ENCODE assay signal across 8 cellular contexts in genomic region chr11:118870396-118871343, GRCh38. TPM values are rescaled to one million over a fixed set of nuclear protein-coding genes. Genes with fewer than 3 reads are reported as not detected.
A peak's percentile ranks its signal among the peaks of the same experiment; 100 is the strongest.
DNase-seq lines count a peak whose midpoint lies in the region.

No MANE protein-coding gene starts in this region.

- peak overlapping the region; percentile 55 for H3K4me2 ChIP-seq in skeletal muscle satellite cell (ENCODE audit: low read length)

- H3K9ac ChIP-seq in HUES6 (ENCODE audit: low read length) = peak overlapping the region; percentile 22
- H3K9ac ChIP-seq in iPS-18a (ENCODE audit: low read length) = no peak overlapping the region
- H3K9ac ChIP-seq in skeletal muscle satellite cell (ENCODE audit: low read depth, low read length) = no peak overlapping the region

- no peaks in the 10 kb centered on the region for H3K27me3 ChIP-seq in HUES6 (ENCODE audit: control insufficient read depth, insufficient read depth, low read length)
- H3K27me3 ChIP-seq in iPS-18a (ENCODE audit: control insufficient read depth, insufficient read depth, low read length) = no peaks in the 10 kb centered on the region
- H3K27me3 ChIP-seq in skeletal muscle satellite cell (ENCODE audit: control insufficient read depth, insufficient read depth, low read length) = peaks cover 5% of the 10 kb centered on the region

- H3K36me3 ChIP-seq in HUES6 (ENCODE audit: control insufficient read depth, insufficient read depth, low read length) (no peaks in the 10 kb centered on the region), iPS-18a (ENCODE audit: control insufficient read depth, low read depth, low read length) (no peaks in the 10 kb centered on the region), skeletal muscle satellite cell (ENCODE audit: insufficient read depth, low read length) (no peaks in the 10 kb centered on the region)

- H3K4me1 ChIP-seq in HUES6 (ENCODE audit: control insufficient read depth, insufficient read depth, low read length) (peaks cover 16% of the 10 kb centered on the region), iPS-18a (ENCODE audit: control insufficient read depth, low read depth, low read length) (peaks cover 13% of the 10 kb centered on the region), skeletal muscle satellite cell (ENCODE audit: control insufficient read depth, insufficient read depth, low read length) (peaks cover 12% of the 10 kb centered on the region)

- no peaks in the 10 kb centered on the region for H3K9me3 ChIP-seq in HUES6 (ENCODE audit: control insufficient read depth, insufficient read depth, low read depth, low read length)
- H3K9me3 ChIP-seq in iPS-18a (ENCODE audit: control insufficient read depth, low read depth, low read length) = no peaks in the 10 kb centered on the region
- no peaks in the 10 kb centered on the region for H3K9me3 ChIP-seq in skeletal muscle satellite cell (replicated peaks; ENCODE audit: low read length)

- WGBS in adipose tissue, 3 donors = 35 to 46% (median 44%) methylated on average over 14 of the region's 14 CpGs

- no peak overlapping the region for H3K4me3 ChIP-seq in HUES6 (ENCODE audit: low read depth, low read length)
- peak overlapping the region; percentile 21 for H3K4me3 ChIP-seq in iPS-18a (ENCODE audit: low read length)
- H3K4me3 ChIP-seq in skeletal muscle satellite cell (ENCODE audit: low read length) = peak overlapping the region; percentile 0

- H3K27ac ChIP-seq in HUES6 (ENCODE audit: low read depth, low read length) (no peak overlapping the region), adipose tissue (ENCODE audit: low read depth, low read length) (peak overlapping the region; percentile 70), iPS-18a (ENCODE audit: low read length) (no peak overlapping the region)

- DNase-seq in AG20443 (ENCODE audit: low spot score) (peak; percentile 75), GM19238 (ENCODE audit: insufficient read length, low spot score) (peak; percentile 51), NCI-H524 treated with DMSO at 0.1 percent for 48 hours (lab: John Stamatoyannopoulos, UW) (no peak), middle frontal gyrus (ENCODE audit: extremely low spot score, low spot score) (no peak)

RNA-seq across cellular contexts. Expression of gene CXCR5, which starts 13.0 kb away (rescaled TPM):
- polyA plus RNA-seq in adipose tissue = under 1 TPM; 0.22 to 1.00 (median 0.46) TPM
- total RNA-seq in skeletal muscle satellite cell (2012; rRNA removed) = not detected in 2 replicates

RNA-seq across cellular contexts. Expression of gene BCL9L, which starts 55.1 kb away (rescaled TPM):
- polyA plus RNA-seq in adipose tissue = 10 to 100 TPM; 13.9 to 28.9 (median 22.8) TPM
- 22.3 and 25.1 TPM in 2 replicates for total RNA-seq in skeletal muscle satellite cell (2012; rRNA removed)

Comparison
In these comparisons a context has a peak if more than half of its experiments do, and no peak if none do; other contexts are left out.
1. DNase-seq: peak in AG20443 (single experiment) and GM19238 (single experiment); none in NCI-H524 treated with DMSO at 0.1 percent for 48 hours (single experiment) and middle frontal gyrus (single experiment).